Comparison of ENCODE assay signal across 8 cellular contexts in genomic region chr1:94095112-94095637, GRCh38. TPM values are rescaled to one million over a fixed set of nuclear protein-coding genes. Genes with fewer than 3 reads are reported as not detected.
DNase-seq lines count a peak whose midpoint lies in the region; ATAC-seq lines count a peak whose summit lies in the region.

No MANE protein-coding gene starts in this region.

- H3K4me3 ChIP-seq in trophoblast cell (ENCODE audit: low read depth, low read length) = no peak overlapping the region

- peaks cover 22% of the 10 kb centered on the region for H3K79me2 ChIP-seq in trophoblast cell (ENCODE audit: control insufficient read depth, insufficient read depth, low read length, poor library complexity)

- H3K4ac ChIP-seq in trophoblast cell (ENCODE audit: low read depth, low read length) = peak overlapping the region; percentile 91

- H4K12ac ChIP-seq in trophoblast cell (ENCODE audit: low read depth, low read length) = no peak overlapping the region

- peak overlapping the region; percentile 77 for H2BK5ac ChIP-seq in trophoblast cell (ENCODE audit: low read depth, low read length, poor library complexity)

- peaks cover 16% of the 10 kb centered on the region for H3K4me1 Mint-ChIP-seq in activated naive CD8-positive, alpha-beta T cell treated with anti-CD3 and anti-CD28 coated beads, Interleukin-2, amount 50 U/mL, for 24 hours

- H2AK5ac ChIP-seq in trophoblast cell (ENCODE audit: low read length) = peak overlapping the region; percentile 98

- H3K18ac ChIP-seq in trophoblast cell (ENCODE audit: low read length) = peak overlapping the region; percentile 70

- H3K4me1 ChIP-seq in trophoblast cell (ENCODE audit: control insufficient read depth in 1 of 2, insufficient read depth in 2 of 2, low read length in 2 of 2) = peaks cover 49 to 53% of the 10 kb centered on the region in 2 experiments

- DNase-seq in AG20443 (ENCODE audit: low spot score) = peak; percentile 88
- DNase-seq in amniotic epithelial cell (ENCODE audit: low read depth) = peak; percentile 31
- DNase-seq in left cardiac atrium = peak; percentile 86
- DNase-seq in trophoblast cell = no peak
- no peak for DNase-seq in islet precursor cell
- DNase-seq in glomerular visceral epithelial cell (ENCODE audit: extremely low spot score) = no peak
- no peak for DNase-seq in activated naive CD8-positive, alpha-beta T cell treated with anti-CD3 and anti-CD28 coated beads, Interleukin-2, amount 50 U/mL, for 24 hours

- H3K4me3 Mint-ChIP-seq in activated naive CD8-positive, alpha-beta T cell treated with anti-CD3 and anti-CD28 coated beads, Interleukin-2, amount 50 U/mL, for 24 hours = no peak overlapping the region

- peak overlapping the region; percentile 54 for H4K8ac ChIP-seq in trophoblast cell (ENCODE audit: low read depth, low read length)

- WGBS in trophoblast cell (ENCODE audit: extremely low coverage, insufficient coverage, insufficient read length) = 100% methylated on average over 4 of the region's 21 CpGs

- H2BK120ac ChIP-seq in trophoblast cell (ENCODE audit: insufficient read depth, low read length, poor library complexity) = peak overlapping the region; percentile 96

- H3K14ac ChIP-seq in trophoblast cell (ENCODE audit: low read length) = peak overlapping the region; percentile 64

- peak; percentile 80 to 84 for ATAC-seq in left cardiac atrium
- ATAC-seq in activated naive CD8-positive, alpha-beta T cell treated with anti-CD3 and anti-CD28 coated beads, Interleukin-2, amount 50 U/mL, for 24 hours = no peak
- ATAC-seq in HG02970 (IDR thresholded peaks at IDR 0.05; ENCODE audit: low FRiP score, unreplicated experiment) = no peak

- no peaks in the 10 kb centered on the region for H3K27me3 Mint-ChIP-seq in activated naive CD8-positive, alpha-beta T cell treated with anti-CD3 and anti-CD28 coated beads, Interleukin-2, amount 50 U/mL, for 24 hours

- H3K9ac ChIP-seq in trophoblast cell (ENCODE audit: low read length) = no peak overlapping the region

- H4K91ac ChIP-seq in trophoblast cell (ENCODE audit: low read depth, low read length) = peak overlapping the region; percentile 99

- H3K9me3 ChIP-seq in trophoblast cell (ENCODE audit: insufficient read depth, low read depth, low read length) = no peaks in the 10 kb centered on the region

- H3K79me1 ChIP-seq in trophoblast cell (ENCODE audit: low read length) = peaks cover 69% of the 10 kb centered on the region

- H3K9me3 Mint-ChIP-seq in activated naive CD8-positive, alpha-beta T cell treated with anti-CD3 and anti-CD28 coated beads, Interleukin-2, amount 50 U/mL, for 24 hours = no peaks in the 10 kb centered on the region

- no peaks in the 10 kb centered on the region for H3K27me3 ChIP-seq in trophoblast cell (ENCODE audit: insufficient read depth, low read length)

- no peaks in the 10 kb centered on the region for H3K36me3 Mint-ChIP-seq in activated naive CD8-positive, alpha-beta T cell treated with anti-CD3 and anti-CD28 coated beads, Interleukin-2, amount 50 U/mL, for 24 hours (ENCODE audit: low read depth)

- no peak overlapping the region for H3K27ac Mint-ChIP-seq in activated naive CD8-positive, alpha-beta T cell treated with anti-CD3 and anti-CD28 coated beads, Interleukin-2, amount 50 U/mL, for 24 hours

- no peak overlapping the region for H3K4me2 ChIP-seq in trophoblast cell (ENCODE audit: low read length)

- H3K23ac ChIP-seq in trophoblast cell (ENCODE audit: low read length) = peak overlapping the region; percentile 80

- H2AFZ ChIP-seq in trophoblast cell (ENCODE audit: insufficient read depth, low read length, poor library complexity) = no peak overlapping the region

- H3K36me3 ChIP-seq in trophoblast cell (ENCODE audit: control insufficient read depth in 1 of 2, insufficient read depth in 2 of 2, low read length in 2 of 2) = no peaks in the 10 kb centered on the region

- H3K27ac ChIP-seq in trophoblast cell (ENCODE audit: low read depth, low read length) = peak overlapping the region; percentile 22

- H2BK12ac ChIP-seq in trophoblast cell (ENCODE audit: low read length) = peak overlapping the region; percentile 97

- intact Hi-C loops in left cardiac atrium (cut with DNase I) = no loop called here

RNA-seq across cellular contexts. Expression of gene ABCA4, which starts 25.8 kb away (rescaled TPM):
- total RNA-seq in left cardiac atrium = under 1 TPM; 0.21 TPM
- 7.2 and 7.4 TPM in 2 replicates for polyA plus RNA-seq in trophoblast cell (2013)

Comparison
In these comparisons a context has a peak if more than half of its experiments do, and no peak if none do; other contexts are left out.
1. DNase-seq: peak in AG20443 (single experiment), amniotic epithelial cell (single experiment) and left cardiac atrium (single experiment); none in trophoblast cell (0 of 2), islet precursor cell (single experiment), glomerular visceral epithelial cell (single experiment) and activated naive CD8-positive, alpha-beta T cell treated with anti-CD3 and anti-CD28 coated beads, Interleukin-2, amount 50 U/mL, for 24 hours (single experiment).
2. ATAC-seq: peak in left cardiac atrium (2 of 2); none in activated naive CD8-positive, alpha-beta T cell treated with anti-CD3 and anti-CD28 coated beads, Interleukin-2, amount 50 U/mL, for 24 hours (single experiment) and HG02970 (single experiment).